ENCODE assay signal across 8 cellular contexts in genomic region chr6:170307080-170307545, GRCh38. TPM values are rescaled to one million over a fixed set of nuclear protein-coding genes. Genes with fewer than 3 reads are reported as not detected.
DNase-seq lines count a peak whose midpoint lies in the region; ATAC-seq and TF ChIP-seq lines count a peak whose summit lies in the region.

No MANE protein-coding gene starts in this region.

- H3K36me3 Mint-ChIP-seq in naive thymus-derived CD8-positive, alpha-beta T cell = peaks cover 0 to 20% (median 0%) of the 10 kb centered on the region in 3 donors

- POLR2A ChIA-PET in naive thymus-derived CD8-positive, alpha-beta T cell (lab: Charles Lee) = interaction anchor here (1.0 to 3.0 kb wide), 6 partner anchors 10 to 605 kb away, joined by 3 to 25 read pairs (median 5); partner anchors contain the start of genes C6orf120, TBP and WDR27

- peak overlapping the region; percentile 100 for H3K4me3 ChIP-seq in choroid plexus epithelial cell (ENCODE audit: low read depth, low read length)

- no peaks in the 10 kb centered on the region for H3K9me3 Mint-ChIP-seq in naive thymus-derived CD8-positive, alpha-beta T cell

- peak overlapping the region; percentile 89 to 99 (median 96) for H3K4me3 Mint-ChIP-seq in naive thymus-derived CD8-positive, alpha-beta T cell

- peaks cover 9% of the 10 kb centered on the region for H3K36me3 ChIP-seq in KOPT-K1 (ENCODE audit: insufficient read depth, low read length)

- peaks cover 33 to 55% (median 46%) of the 10 kb centered on the region in 4 donors for H3K4me1 Mint-ChIP-seq in naive thymus-derived CD8-positive, alpha-beta T cell

- H3K27me3 Mint-ChIP-seq in naive thymus-derived CD8-positive, alpha-beta T cell = peaks cover 0 to 10% (median 0%) of the 10 kb centered on the region in 5 donors

- ATAC-seq in naive thymus-derived CD8-positive, alpha-beta T cell = no peak

- peak overlapping the region; percentile 93 to 99 (median 98) for H3K27ac Mint-ChIP-seq in naive thymus-derived CD8-positive, alpha-beta T cell

- H3K9me3 ChIP-seq in KOPT-K1 (ENCODE audit: insufficient read depth, low read length, poor library complexity, severe bottlenecking) = no peaks in the 10 kb centered on the region

- H3K27ac ChIP-seq in KOPT-K1 (ENCODE audit: low read depth, low read length, poor library complexity, severe bottlenecking) = peak overlapping the region; percentile 86

- no peak for TF ChIP-seq CTCF in choroid plexus epithelial cell (conservative IDR thresholded peaks at IDR 0.05; ENCODE audit: low read depth, low read length)

- DNase-seq in AG08395 (ENCODE audit: low spot score) (peak; percentile 34), choroid plexus epithelial cell (ENCODE audit: low read depth) (no peak), NCI-H524 treated with DMSO at 0.1 percent for 48 hours (lab: John Stamatoyannopoulos, UW) (no peak), DMS 273 (lab: John Stamatoyannopoulos, UW; ENCODE audit: unreplicated experiment) (no peak), occipital lobe (lab: John Stamatoyannopoulos, UW) (no peak), NCI-H82 treated with DMSO at 0.1 percent for 48 hours (lab: John Stamatoyannopoulos, UW; ENCODE audit: unreplicated experiment) (no peak)
- no peak for DNase-seq in naive thymus-derived CD8-positive, alpha-beta T cell

RNA-seq across cellular contexts. Expression of gene FAM120B, which starts 0.6 kb away (rescaled TPM):
- 10 to 100 TPM; 52.0 to 52.4 TPM for total RNA-seq in naive thymus-derived CD8-positive, alpha-beta T cell
- polyA plus RNA-seq in naive thymus-derived CD8-positive, alpha-beta T cell = 10 to 100 TPM; 16.4 to 34.7 (median 29.6) TPM
- 62.4 TPM for total RNA-seq in occipital lobe

RNA-seq across cellular contexts. Expression of gene DLL1, which starts 16.2 kb away (rescaled TPM):
- total RNA-seq in naive thymus-derived CD8-positive, alpha-beta T cell = 10 to 100 TPM; 14.2 to 15.9 TPM
- polyA plus RNA-seq in naive thymus-derived CD8-positive, alpha-beta T cell = 1 to 10 TPM in 2 of 3 donors, under 1 TPM in 1; 0.34 to 1.5 (median 1.2) TPM
- total RNA-seq in occipital lobe = 11.9 TPM
